8 cellular contexts compared by ENCODE assay signal in genomic region chr4:2281575-2282343, GRCh38. TPM values are rescaled to one million over a fixed set of nuclear protein-coding genes. Genes with fewer than 3 reads are reported as not detected.
A peak's percentile ranks its signal among the peaks of the same experiment; 100 is the strongest.
DNase-seq lines count a peak whose midpoint lies in the region; ATAC-seq and TF ChIP-seq lines count a peak whose summit lies in the region.

No MANE protein-coding gene starts in this region.

- H3K4me1 Mint-ChIP-seq in CD4-positive, alpha-beta memory T cell: peaks cover 25 to 51% (median 31%) of the 10 kb centered on the region in 4 donors
- H3K4me1 Mint-ChIP-seq in activated naive CD4-positive, alpha-beta T cell treated with anti-CD3 and anti-CD28 coated beads for 36 hours (ENCODE audit: low read depth): peaks cover 37% of the 10 kb centered on the region

- H3K36me3 Mint-ChIP-seq in CD4-positive, alpha-beta memory T cell: peaks cover 0 to 6% of the 10 kb centered on the region in 2 donors
- no peaks in the 10 kb centered on the region for H3K36me3 Mint-ChIP-seq in activated naive CD4-positive, alpha-beta T cell treated with anti-CD3 and anti-CD28 coated beads for 36 hours (ENCODE audit: low read depth)

- TF ChIP-seq CTCF in spleen (IDR thresholded peaks at IDR 0.05 in 8 of 11, conservative IDR thresholded peaks at IDR 0.05 in 3 of 11): peak in 9 of 11 experiments; percentile 11 to 42 (median 24)

- H3K4me3 ChIP-seq in CD4-positive, alpha-beta memory T cell (ENCODE audit: low read length in 2 of 2): peak overlapping the region in 1 of 2 donors; percentile 47
- peak overlapping the region in 1 of 8 donors; percentile 15 for H3K4me3 ChIP-seq in spleen

- H3K36me3 ChIP-seq in CD4-positive, alpha-beta memory T cell (ENCODE audit: insufficient read depth, low read length): no peaks in the 10 kb centered on the region
- no peaks in the 10 kb centered on the region for H3K36me3 ChIP-seq in spleen

- intact Hi-C loops in CD4-positive, alpha-beta memory T cell (cut with micrococcal nuclease): loop anchor here (1.0 to 10.0 kb wide), 8 partner anchors 10 to 181 kb away; partner anchors contain the start of genes HAUS3, MXD4 and POLN
- intact Hi-C loops in activated naive CD4-positive, alpha-beta T cell treated with anti-CD3 and anti-CD28 coated beads for 36 hours (cut with micrococcal nuclease): loop anchor here (1.0 to 5.0 kb wide), 8 partner anchors 19 to 256 kb away; partner anchors contain the start of genes CFAP99, FAM193A, HAUS3 and MXD4
- intact Hi-C loops in spleen (cut with DNase I; ENCODE audit: low total_unique reads): no loop called here

- peak; percentile 88 to 98 (median 92) for DNase-seq in CD4-positive, alpha-beta memory T cell
- DNase-seq in RPMI8226 (peak; percentile 29), spleen (peak; percentile 90), inferior parietal cortex (ENCODE audit: extremely low spot score) (no peak), midbrain (lab: John Stamatoyannopoulos, UW) (no peak), middle frontal gyrus (ENCODE audit: extremely low spot score, low spot score) (no peak)
- peak; percentile 94 for DNase-seq in activated naive CD4-positive, alpha-beta T cell treated with anti-CD3 and anti-CD28 coated beads for 36 hours

- H3K4me1 ChIP-seq in CD4-positive, alpha-beta memory T cell (ENCODE audit: insufficient read depth, low read length): peaks cover 44% of the 10 kb centered on the region
- H3K4me1 ChIP-seq in spleen: peaks cover 4 to 24% (median 18%) of the 10 kb centered on the region in 6 donors

- peak; percentile 71 for ATAC-seq in GM21529 (IDR thresholded peaks at IDR 0.05; ENCODE audit: unreplicated experiment)

- H3K4me3 Mint-ChIP-seq in CD4-positive, alpha-beta memory T cell: peak overlapping the region; percentile 46 to 88 (median 74)
- H3K4me3 Mint-ChIP-seq in activated naive CD4-positive, alpha-beta T cell treated with anti-CD3 and anti-CD28 coated beads for 36 hours: peak overlapping the region; percentile 17

- CTCF ChIA-PET in CD4-positive, alpha-beta memory T cell (lab: Charles Lee; ENCODE audit: partially characterized antibody): interaction anchor here (0.6 to 1.7 kb wide), 12 partner anchors 9 to 180 kb away, joined by 3 to 13 read pairs (median 4); partner anchors contain the start of genes CFAP99, HAUS3, MXD4 and POLN
- CTCF ChIA-PET in activated naive CD4-positive, alpha-beta T cell treated with anti-CD3 and anti-CD28 coated beads for 36 hours (lab: Charles Lee): interaction anchor here (0.8 to 1.0 kb wide), 5 partner anchors 131 to 187 kb away, joined by 3 to 7 read pairs (median 4); partner anchors contain the start of gene RNF4

- no peaks in the 10 kb centered on the region for H3K27me3 ChIP-seq in CD4-positive, alpha-beta memory T cell (ENCODE audit: insufficient read depth, low read length)
- no peaks in the 10 kb centered on the region for H3K27me3 ChIP-seq in spleen (replicated peaks in 1 of 7)

- 23 to 34% (median 26%) methylated on average over 7 to 10 of the region's 10 CpGs for WGBS in spleen, 5 donors

- peak in 1 of 3 donors; percentile 58 for TF ChIP-seq POLR2A in spleen (IDR thresholded peaks at IDR 0.05)

- H3K27ac Mint-ChIP-seq in CD4-positive, alpha-beta memory T cell: peak overlapping the region; percentile 92 to 100 (median 99)
- peak overlapping the region; percentile 98 for H3K27ac Mint-ChIP-seq in activated naive CD4-positive, alpha-beta T cell treated with anti-CD3 and anti-CD28 coated beads for 36 hours

- POLR2A ChIA-PET in CD4-positive, alpha-beta memory T cell (lab: Charles Lee; ENCODE audit: partially characterized antibody): interaction anchor here (0.6 to 2.6 kb wide), 18 partner anchors 9 to 255 kb away, joined by 3 to 46 read pairs (median 4); partner anchors contain the start of genes CFAP99, FAM193A, HAUS3 and MXD4

- H3K9me3 ChIP-seq in CD4-positive, alpha-beta memory T cell (ENCODE audit: control insufficient read depth in 1 of 2, low read length in 2 of 2): no peaks in the 10 kb centered on the region
- H3K9me3 ChIP-seq in spleen: no peaks in the 10 kb centered on the region

- peaks cover 0 to 3% (median 0%) of the 10 kb centered on the region in 8 donors for H3K9me3 Mint-ChIP-seq in CD4-positive, alpha-beta memory T cell
- no peaks in the 10 kb centered on the region for H3K9me3 Mint-ChIP-seq in activated naive CD4-positive, alpha-beta T cell treated with anti-CD3 and anti-CD28 coated beads for 36 hours

- no peaks in the 10 kb centered on the region for H3K27me3 Mint-ChIP-seq in CD4-positive, alpha-beta memory T cell
- no peaks in the 10 kb centered on the region for H3K27me3 Mint-ChIP-seq in activated naive CD4-positive, alpha-beta T cell treated with anti-CD3 and anti-CD28 coated beads for 36 hours (ENCODE audit: low read depth)

- H3K27ac ChIP-seq in CD4-positive, alpha-beta memory T cell (ENCODE audit: low read depth, low read length): peak overlapping the region; percentile 80
- peak overlapping the region; percentile 55 to 95 (median 68) for H3K27ac ChIP-seq in spleen

RNA-seq across cellular contexts. Expression of gene MXD4, which starts 19.9 kb away (rescaled TPM):
- 10 to 100 TPM; 66.5 to 67.5 TPM for total RNA-seq in CD4-positive, alpha-beta memory T cell
- polyA plus RNA-seq in CD4-positive, alpha-beta memory T cell: 10 to 100 TPM; 31.9 to 48.9 TPM
- total RNA-seq in activated naive CD4-positive, alpha-beta T cell treated with anti-CD3 and anti-CD28 coated beads for 36 hours: 1 to 10 TPM; 2.3 to 2.7 TPM
- total RNA-seq in spleen: 100 to 1,000 TPM in 5 of 7 donors, 10 to 100 TPM in 2; 51.8 to 128 (median 112) TPM
- polyA plus RNA-seq in spleen: 100 to 1,000 TPM in 1 of 3 donors, 10 to 100 TPM in 2; 36.0 to 103 (median 38.4) TPM

RNA-seq across cellular contexts. Expression of gene HAUS3, which starts 39.8 kb away (rescaled TPM):
- total RNA-seq in CD4-positive, alpha-beta memory T cell: 10 to 100 TPM; 35.9 to 39.2 TPM
- 10 to 100 TPM; 24.8 to 43.9 TPM for polyA plus RNA-seq in CD4-positive, alpha-beta memory T cell
- 10 to 100 TPM; 18.0 to 18.1 TPM for total RNA-seq in activated naive CD4-positive, alpha-beta T cell treated with anti-CD3 and anti-CD28 coated beads for 36 hours
- 10 to 100 TPM; 16.2 to 22.4 (median 19.2) TPM for total RNA-seq in spleen
- polyA plus RNA-seq in spleen: 10 to 100 TPM; 10.3 to 15.0 (median 13.0) TPM

RNA-seq across cellular contexts. Expression of gene POLN, which starts 39.8 kb away (rescaled TPM):
- total RNA-seq in CD4-positive, alpha-beta memory T cell: 1 to 10 TPM; 3.8 to 4.4 TPM
- polyA plus RNA-seq in CD4-positive, alpha-beta memory T cell: 1 to 10 TPM in 1 of 2 donors, under 1 TPM in 1; 0.24 to 1.8 TPM
- 1 to 10 TPM in 1 of 2 experiments, under 1 TPM in 1; 0.91 to 1.3 TPM for total RNA-seq in activated naive CD4-positive, alpha-beta T cell treated with anti-CD3 and anti-CD28 coated beads for 36 hours
- 1 to 10 TPM; 1.9 to 3.5 (median 2.9) TPM for total RNA-seq in spleen
- 1 to 10 TPM; 1.2 to 1.5 (median 1.5) TPM for polyA plus RNA-seq in spleen

Comparison
In these comparisons a context has a peak if more than half of its experiments do, and no peak if none do; other contexts are left out.
1. DNase-seq: peak in CD4-positive, alpha-beta memory T cell (5 of 5), RPMI8226 (single experiment), activated naive CD4-positive, alpha-beta T cell treated with anti-CD3 and anti-CD28 coated beads for 36 hours (single experiment) and spleen (single experiment); none in inferior parietal cortex (single experiment), midbrain (single experiment) and middle frontal gyrus (single experiment).
2. RNA of gene MXD4, which starts 19.9 kb away (total RNA-seq): 51.8 to 128 TPM in spleen and 66.5 to 67.5 TPM in CD4-positive, alpha-beta memory T cell; 2.3 to 2.7 TPM in activated naive CD4-positive, alpha-beta T cell treated with anti-CD3 and anti-CD28 coated beads for 36 hours; every median in the first group is over 10 times any median in the second.